Comparison of ENCODE assay signal across 8 cellular contexts in the genomic region with DNA sequence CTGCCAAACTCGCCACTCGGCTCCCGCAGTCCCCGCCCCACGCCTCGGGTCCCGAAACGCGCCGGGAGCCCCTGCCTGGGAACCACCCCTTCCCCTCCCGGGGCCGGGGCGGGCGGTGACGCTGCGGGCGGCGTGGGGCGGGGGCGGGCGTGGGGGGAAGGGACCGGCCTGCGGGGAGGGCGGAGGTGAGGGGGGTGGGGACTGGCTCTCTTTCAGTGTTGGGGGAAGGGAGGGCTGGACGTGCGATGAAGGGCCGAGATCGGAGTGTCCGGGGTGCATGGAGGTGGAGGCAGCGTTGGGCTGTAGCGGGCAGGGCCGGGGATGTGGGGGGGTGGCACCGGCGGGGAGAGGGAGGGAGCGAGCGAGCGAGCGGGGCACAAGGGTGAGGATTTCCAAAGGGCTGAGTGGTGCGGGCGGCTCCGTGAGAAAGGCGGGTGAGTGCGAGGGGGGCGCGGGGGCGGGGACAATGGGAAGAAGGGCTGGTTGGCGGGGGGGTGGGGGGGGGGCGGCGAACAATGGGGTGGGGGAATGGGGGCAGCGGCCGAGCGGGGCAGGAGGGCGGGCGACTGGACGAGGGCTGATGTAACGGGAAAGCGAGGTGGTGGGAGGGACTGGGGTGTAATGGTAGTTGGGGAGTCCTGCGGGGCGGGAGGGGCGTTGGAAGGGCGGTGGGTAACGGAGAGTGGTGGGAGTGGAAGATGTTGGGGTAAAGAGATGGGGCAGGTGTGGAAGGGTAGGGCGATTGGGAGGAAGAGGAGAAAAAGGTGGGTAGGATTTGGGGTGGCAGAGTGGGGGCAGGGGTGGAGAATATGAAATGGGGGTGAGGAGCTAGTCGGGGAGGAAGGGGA. TPM values are rescaled to one million over a fixed set of nuclear protein-coding genes. Genes with fewer than 3 reads are reported as not detected.
A peak's percentile ranks its signal among the peaks of the same experiment; 100 is the strongest.
DNase-seq lines count a peak whose midpoint lies in the region; ATAC-seq and TF ChIP-seq lines count a peak whose summit lies in the region.

No MANE protein-coding gene starts in this region.

- TF ChIP-seq CTCF in GM20000 (IDR thresholded peaks at IDR 0.05; ENCODE audit: extremely low read depth, missing control alignments) (no peak), IMR-90 (conservative IDR thresholded peaks at IDR 0.05; ENCODE audit: low read depth, low read length) (no peak), VCaP (conservative IDR thresholded peaks at IDR 0.05) (no peak)

- H3K4me2 ChIP-seq in IMR-90 (ENCODE audit: low read depth, low read length) = peak overlapping the region; percentile 39

- TF ChIP-seq POLR2A in IMR-90 (IDR thresholded peaks at IDR 0.05; ENCODE audit: low read depth, low read length) = no peak

- no TSS peak for BruUV-seq in IMR-90 (replicated peaks; lab: Mats Ljungman, UMichigan)

- dilution Hi-C loops in IMR-90 (cut with HindIII; ENCODE audit: low sequenced_read_pairs, unreplicated experiment) = no loop called here

- H4K5ac ChIP-seq in IMR-90 (ENCODE audit: low read depth, low read length) = peak overlapping the region; percentile 31; the same call in 1 of the 2 replicates

- H2BK120ac ChIP-seq in IMR-90 (ENCODE audit: low read depth, low read length) = no peak overlapping the region

- no peaks in the 10 kb centered on the region for H3K9me3 ChIP-seq in CD8-positive, alpha-beta memory T cell (ENCODE audit: low read length)
- no peaks in the 10 kb centered on the region for H3K9me3 ChIP-seq in IMR-90 (ENCODE audit: control insufficient read depth, insufficient read depth, low read length)

- no peak overlapping the region for H2BK15ac ChIP-seq in IMR-90 (ENCODE audit: low read depth, low read length)

- H2AK5ac ChIP-seq in IMR-90 (ENCODE audit: low read depth, low read length) = peak overlapping the region; percentile 82

- 3% methylated on average over 10 of the region's 64 CpGs; no CpG with 5 or more reads in 1 of the 2 experiments for WGBS in IMR-90 (ENCODE audit: extremely low coverage in 2 of 2, insufficient read length in 1 of 2), 2 experiments

- H3K36me3 Mint-ChIP-seq in CD8-positive, alpha-beta memory T cell = peaks cover 0 to 16% (median 0%) of the 10 kb centered on the region in 3 donors

- H3K9ac ChIP-seq in IMR-90 (ENCODE audit: low read depth, low read length) = peak overlapping the region; percentile 74

- H3K27me3 ChIP-seq in CD8-positive, alpha-beta memory T cell (ENCODE audit: insufficient read depth, low read length, poor library complexity, severe bottlenecking) = no peaks in the 10 kb centered on the region
- H3K27me3 ChIP-seq in IMR-90 (ENCODE audit: control insufficient read depth, insufficient read depth, low read length) = no peaks in the 10 kb centered on the region

- H3K4me1 Mint-ChIP-seq in CD8-positive, alpha-beta memory T cell = peaks cover 29 to 39% (median 36%) of the 10 kb centered on the region in 3 donors

- peaks cover 19% of the 10 kb centered on the region for H4K20me1 ChIP-seq in IMR-90 (ENCODE audit: insufficient read depth, low read length)

- H3K79me1 ChIP-seq in IMR-90 (ENCODE audit: low read depth in 1 of 2, low read length in 2 of 2) = peaks cover 6 to 22% of the 10 kb centered on the region in 2 experiments; a peak in 3 of 4 replicates

- intact Hi-C loops in IMR-90 (cut with micrococcal nuclease) = loop anchor here (1.0 to 5.0 kb wide), 2 partner anchors 28 to 194 kb away; a partner anchor contains a TSS

- peak overlapping the region; percentile 74 for H4K91ac ChIP-seq in IMR-90 (ENCODE audit: insufficient read depth, low read depth, low read length)

- H3K27ac Mint-ChIP-seq in CD8-positive, alpha-beta memory T cell = peak overlapping the region; percentile 45 to 99 (median 89)

- peak overlapping the region; percentile 86 for H2BK5ac ChIP-seq in IMR-90 (ENCODE audit: low read depth, low read length, poor library complexity, severe bottlenecking)

- H2AK9ac ChIP-seq in IMR-90 (replicated peaks; ENCODE audit: low read depth, low read length, poor library complexity) = peak overlapping the region; percentile 95

- peak overlapping the region in 1 of 2 experiments; percentile 80; a peak in 2 of 4 replicates for H4K8ac ChIP-seq in IMR-90 (ENCODE audit: low read depth in 2 of 2, low read length in 2 of 2)

- no peak overlapping the region for H3K23ac ChIP-seq in IMR-90 (ENCODE audit: low read depth, low read length)

- H3K9me1 ChIP-seq in IMR-90 (ENCODE audit: insufficient read depth, low read length) = peaks cover 3% of the 10 kb centered on the region; the same call in 1 of the 2 replicates

- CTCF ChIA-PET in CD8-positive, alpha-beta memory T cell (lab: Charles Lee) = interaction anchor here (1.0 to 2.8 kb wide), 4 partner anchors 9 to 14 kb away, joined by 3 to 10 read pairs (median 5); no protein-coding TSS in a partner anchor
- CTCF ChIA-PET in IMR-90 (lab: Yijun Ruan, JAX) = interaction anchor here (1.2 kb wide), 1 partner anchor 11 kb away, joined by 4 read pairs; no protein-coding TSS in a partner anchor

- H3K4me1 ChIP-seq in CD8-positive, alpha-beta memory T cell (ENCODE audit: insufficient read depth, low read length) = peaks cover 6% of the 10 kb centered on the region
- peaks cover 1% of the 10 kb centered on the region; the same call in 1 of the 2 replicates for H3K4me1 ChIP-seq in IMR-90 (ENCODE audit: control insufficient read depth, insufficient read depth, low read length)

- peak overlapping the region; percentile 62; the same call in 1 of the 2 replicates for H3K14ac ChIP-seq in IMR-90 (replicated peaks; ENCODE audit: low read depth, low read length)

- peak; percentile 32 to 76 (median 50) for DNase-seq in CD8-positive, alpha-beta memory T cell
- DNase-seq in GM20000 (ENCODE audit: low spot score) (peak; percentile 84), IMR-90 (peak; percentile 56), cerebellar cortex (ENCODE audit: low spot score) (peak; percentile 39), left kidney (ENCODE audit: low read depth, low spot score) (peak; percentile 82), islet precursor cell (no peak)
- DNase-seq in stimulated activated CD4-positive, alpha-beta T cell treated with anti-CD3 and anti-CD28 coated beads, Interleukin-2, amount 100 ng/mL, for 48 hours = peak; percentile 39 to 50

- H3K27ac ChIP-seq in CD8-positive, alpha-beta memory T cell (ENCODE audit: low read depth, low read length) = peak overlapping the region; percentile 66
- H3K27ac ChIP-seq in IMR-90 (ENCODE audit: insufficient read depth, low read length) = peak overlapping the region; percentile 96
- peak overlapping the region; percentile 80 for H3K27ac ChIP-seq in VCaP

- H3K18ac ChIP-seq in IMR-90 (ENCODE audit: low read depth, low read length) = peak overlapping the region; percentile 83; the same call in 1 of the 2 replicates

- H3K9me3 Mint-ChIP-seq in CD8-positive, alpha-beta memory T cell = no peaks in the 10 kb centered on the region

- peak overlapping the region; percentile 87 to 99 (median 96) for H3K4me3 Mint-ChIP-seq in CD8-positive, alpha-beta memory T cell

- TF ChIP-seq RAD21 in IMR-90 (IDR thresholded peaks at IDR 0.05; ENCODE audit: low read length) = no peak

- peak; percentile 35 for ATAC-seq in IMR-90 (ENCODE audit: low read depth)

- in situ Hi-C loops in IMR-90 (cut with MboI; ENCODE audit: low sequenced_read_pairs) = no loop called here

- no peak overlapping the region; the same call in 1 of the 2 replicates for H3K56ac ChIP-seq in IMR-90 (ENCODE audit: extremely low read depth, insufficient read depth, low read length)

- H3K27me3 Mint-ChIP-seq in CD8-positive, alpha-beta memory T cell = peaks cover 0 to 2% of the 10 kb centered on the region in 2 donors

- H2BK20ac ChIP-seq in IMR-90 (ENCODE audit: low read depth, low read length) = no peak overlapping the region

- H3K4me3 ChIP-seq in CD8-positive, alpha-beta memory T cell (ENCODE audit: low read length) = peak overlapping the region; percentile 93
- H3K4me3 ChIP-seq in IMR-90 (ENCODE audit: insufficient read depth, low read depth, low read length) = peak overlapping the region; percentile 78

- no peaks in the 10 kb centered on the region for H3K36me3 ChIP-seq in CD8-positive, alpha-beta memory T cell (ENCODE audit: insufficient read depth, low read length)
- H3K36me3 ChIP-seq in IMR-90 (ENCODE audit: control insufficient read depth, insufficient read depth, low read length) = peaks cover 2% of the 10 kb centered on the region; the same call in 1 of the 2 replicates

- POLR2A ChIA-PET in CD8-positive, alpha-beta memory T cell (lab: Charles Lee) = interaction anchor here (0.8 to 1.3 kb wide), 4 partner anchors 194 to 869 kb away, joined by 3 to 11 read pairs (median 4); a partner anchor contains a TSS
- POLR2A ChIA-PET in IMR-90 (lab: Charles Lee; ENCODE audit: unreplicated experiment) = interaction anchor here (0.6 to 1.0 kb wide), 2 partner anchors 8 to 9 kb away, joined by 3 to 4 read pairs; no protein-coding TSS in a partner anchor

- H2AFZ ChIP-seq in IMR-90 (replicated peaks; ENCODE audit: low read length, poor library complexity) = peak overlapping the region; percentile 92

- H3K4ac ChIP-seq in IMR-90 (ENCODE audit: low read depth, low read length) = peak overlapping the region; percentile 61

TF ChIP-seq in IMR-90, 13 proteins besides CTCF, POLR2A, EP300 and RAD21:
- peak; percentile 68; the same call in 1 of the 2 replicates for TF ChIP-seq MAZ (IDR thresholded peaks at IDR 0.05; ENCODE audit: borderline replicate concordance, low read depth, low read length)
- TF ChIP-seq, protein P1, sequence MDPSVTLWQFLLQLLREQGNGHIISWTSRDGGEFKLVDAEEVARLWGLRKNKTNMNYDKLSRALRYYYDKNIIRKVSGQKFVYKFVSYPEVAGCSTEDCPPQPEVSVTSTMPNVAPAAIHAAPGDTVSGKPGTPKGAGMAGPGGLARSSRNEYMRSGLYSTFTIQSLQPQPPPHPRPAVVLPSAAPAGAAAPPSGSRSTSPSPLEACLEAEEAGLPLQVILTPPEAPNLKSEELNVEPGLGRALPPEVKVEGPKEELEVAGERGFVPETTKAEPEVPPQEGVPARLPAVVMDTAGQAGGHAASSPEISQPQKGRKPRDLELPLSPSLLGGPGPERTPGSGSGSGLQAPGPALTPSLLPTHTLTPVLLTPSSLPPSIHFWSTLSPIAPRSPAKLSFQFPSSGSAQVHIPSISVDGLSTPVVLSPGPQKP (IDR thresholded peaks at IDR 0.05; ENCODE audit: borderline replicate concordance, low read depth, low read length) = no peak

RNA-seq across cellular contexts. Expression of a gene that starts 0.6 kb away (rescaled TPM):
- total RNA-seq in CD8-positive, alpha-beta memory T cell = 10 to 100 TPM; 24.6 to 27.0 TPM
- 10.3 TPM for polyA plus RNA-seq in CD8-positive, alpha-beta memory T cell
- 37.8 and 44.3 TPM in 2 replicates for total RNA-seq in IMR-90 (2012; rRNA removed)
- 28.4 and 31.0 TPM in 2 replicates for polyA plus RNA-seq in IMR-90 (2012; rRNA removed)
- polyA plus RNA-seq in IMR-90 (2012; cell fraction: cytosol; rRNA removed) = 6.4 and 8.3 TPM in 2 replicates
- polyA plus RNA-seq in IMR-90 (2012; cell fraction: nucleus; rRNA removed; ENCODE audit: low replicate concordance) = 20.8 and 158 TPM in 2 replicates
